15 cellular contexts compared by ENCODE assay signal in the genomic region with DNA sequence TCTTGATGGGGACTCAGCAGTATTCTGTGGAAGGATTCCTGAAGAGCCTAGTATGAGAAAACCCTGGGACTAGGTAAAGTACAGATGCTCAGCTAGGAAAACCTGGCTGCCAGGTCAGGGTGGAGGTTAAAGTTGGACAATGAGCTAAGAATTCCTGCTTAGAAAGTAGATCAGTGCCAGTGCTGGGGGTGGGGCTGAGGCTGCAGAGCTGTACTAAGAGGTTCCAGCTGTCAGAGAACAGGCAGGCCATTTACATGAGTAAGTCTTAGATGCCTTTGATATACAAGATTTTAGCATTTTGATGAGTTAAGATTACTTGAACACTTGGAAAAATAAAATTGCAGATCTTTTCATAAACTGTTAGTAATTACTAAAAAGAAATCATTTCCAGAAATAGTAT.
DNase-seq lines count a peak whose midpoint lies in the region; ATAC-seq and TF ChIP-seq lines count a peak whose summit lies in the region.
"Had no signal": no experiment of that assay in that cellular context is flagged by ENCODE, and none has a peak within 500 bp of the region (broad histone marks: within the 10 kb centered on the region; RNA-seq: fewer than 3 reads in every experiment).

No MANE protein-coding gene starts in this region.

- no peak for TF ChIP-seq CTCF in lower leg skin (IDR thresholded peaks at IDR 0.05)

- ATAC-seq in stimulated activated naive CD8-positive, alpha-beta T cell treated with anti-CD3 and anti-CD28 coated beads, Interleukin-15, amount 100 ng/mL, for 72 hours = no peak
- no peak for ATAC-seq in GM21515 (IDR thresholded peaks at IDR 0.05; ENCODE audit: unreplicated experiment)
- ATAC-seq: A549 had no signal

- peaks cover 6 to 7% of the 10 kb centered on the region in 2 donors for H3K9me3 Mint-ChIP-seq in stimulated activated naive CD8-positive, alpha-beta T cell treated with anti-CD3 and anti-CD28 coated beads, Interleukin-15, amount 100 ng/mL, for 72 hours

- H3K27me3 ChIP-seq in adipocyte (replicated peaks; ENCODE audit: control insufficient read depth, insufficient read depth, low read length) = no peaks in the 10 kb centered on the region

- no peaks in the 10 kb centered on the region for H3K27me3 Mint-ChIP-seq in stimulated activated naive CD8-positive, alpha-beta T cell treated with anti-CD3 and anti-CD28 coated beads, Interleukin-15, amount 100 ng/mL, for 72 hours
- H3K27me3 Mint-ChIP-seq: activated naive CD8-positive, alpha-beta T cell treated with anti-CD3 and anti-CD28 coated beads, Interleukin-2, amount 10 ng/mL, durations not matched to agents 7 days and 5 days had no signal

- H3K4me3 Mint-ChIP-seq in stimulated activated naive CD8-positive, alpha-beta T cell treated with anti-CD3 and anti-CD28 coated beads, Interleukin-15, amount 100 ng/mL, for 72 hours = no peak overlapping the region
- H3K4me3 Mint-ChIP-seq: activated naive CD8-positive, alpha-beta T cell treated with anti-CD3 and anti-CD28 coated beads, Interleukin-2, amount 10 ng/mL, durations not matched to agents 7 days and 5 days had no signal

- DNase-seq in NCI-H748 (lab: John Stamatoyannopoulos, UW; ENCODE audit: unreplicated experiment) = peak; percentile 83
- DNase-seq in NCI-H748 treated with DMSO at 0.1 percent for 48 hours (lab: John Stamatoyannopoulos, UW) = no peak
- DNase-seq in adipocyte (ENCODE audit: low read depth) = peak; percentile 71
- peak; percentile 43 for DNase-seq in iPS-NIHi11 (ENCODE audit: low spot score)
- DNase-seq in lower leg skin (ENCODE audit: low spot score in 2 of 2) = no peak
- no peak for DNase-seq in kidney tubule cell (ENCODE audit: low spot score)
- DNase-seq in stimulated activated naive CD8-positive, alpha-beta T cell treated with anti-CD3 and anti-CD28 coated beads, Interleukin-15, amount 100 ng/mL, for 72 hours = no peak
- DNase-seq: activated naive CD8-positive, alpha-beta T cell treated with anti-CD3 and anti-CD28 coated beads, Interleukin-2, amount 10 ng/mL, durations not matched to agents 7 days and 5 days; DND-41; effector memory CD4-positive, alpha-beta T cell; NCI-H1105; stimulated activated naive CD4-positive, alpha-beta T cell treated with Interleukin-2 at 50 U/mL for 16 hours; T-helper 2 cell had no signal

- no peaks in the 10 kb centered on the region for H3K4me1 Mint-ChIP-seq in stimulated activated naive CD8-positive, alpha-beta T cell treated with anti-CD3 and anti-CD28 coated beads, Interleukin-15, amount 100 ng/mL, for 72 hours
- H3K4me1 Mint-ChIP-seq: activated naive CD8-positive, alpha-beta T cell treated with anti-CD3 and anti-CD28 coated beads, Interleukin-2, amount 10 ng/mL, durations not matched to agents 7 days and 5 days had no signal

- TF ChIP-seq POLR2A in lower leg skin (IDR thresholded peaks at IDR 0.05) = no peak

- H3K9ac ChIP-seq in adipocyte (ENCODE audit: low read length) = no peak overlapping the region

- H3K4me3 ChIP-seq in adipocyte (ENCODE audit: low read length) = no peak overlapping the region
- no peak overlapping the region for H3K4me3 ChIP-seq in lower leg skin (ENCODE audit: low read depth, poor library complexity, severe bottlenecking)
- H3K4me3 ChIP-seq: A549 had no signal

- no peak overlapping the region for H3K27ac Mint-ChIP-seq in stimulated activated naive CD8-positive, alpha-beta T cell treated with anti-CD3 and anti-CD28 coated beads, Interleukin-15, amount 100 ng/mL, for 72 hours
- H3K27ac Mint-ChIP-seq: activated naive CD8-positive, alpha-beta T cell treated with anti-CD3 and anti-CD28 coated beads, Interleukin-2, amount 10 ng/mL, durations not matched to agents 7 days and 5 days had no signal

- H3K4me1 ChIP-seq in adipocyte (ENCODE audit: control insufficient read depth, insufficient read depth, low read length) = no peaks in the 10 kb centered on the region
- H3K4me1 ChIP-seq: A549 had no signal

- intact Hi-C loops in lower leg skin (cut with DNase I; ENCODE audit: low total_unique reads) = no loop called here

- H3K36me3 ChIP-seq in adipocyte (ENCODE audit: control insufficient read depth, insufficient read depth, low read length, severe bottlenecking) = no peaks in the 10 kb centered on the region

- no peaks in the 10 kb centered on the region for H3K9me3 ChIP-seq in adipocyte (ENCODE audit: control insufficient read depth, low read length)
- H3K9me3 ChIP-seq: A549 had no signal

Comparison
In these comparisons a context has a peak if more than half of its experiments do, and no peak if none do; other contexts are left out.
1. DNase-seq: peak in NCI-H748 (single experiment), adipocyte (single experiment) and iPS-NIHi11 (single experiment); none in NCI-H748 treated with DMSO at 0.1 percent for 48 hours (single experiment), lower leg skin (0 of 2), kidney tubule cell (single experiment) and stimulated activated naive CD8-positive, alpha-beta T cell treated with anti-CD3 and anti-CD28 coated beads, Interleukin-15, amount 100 ng/mL, for 72 hours (0 of 2).